ENCODE assay signal across 8 cellular contexts in genomic region chr19:18150776-18151624, GRCh38. TPM values are rescaled to one million over a fixed set of nuclear protein-coding genes. Genes with fewer than 3 reads are reported as not detected.
DNase-seq lines count a peak whose midpoint lies in the region; ATAC-seq, FAIRE-seq and TF ChIP-seq lines count a peak whose summit lies in the region.

No MANE protein-coding gene starts in this region.

- H2AFZ ChIP-seq in MM.1S (ENCODE audit: low read length), result no peak overlapping the region

- no peak overlapping the region for H3K9ac ChIP-seq in MM.1S (ENCODE audit: low read length)

- H4K20me1 ChIP-seq in MM.1S (ENCODE audit: insufficient read depth, low read length), result no peaks in the 10 kb centered on the region

- no peaks in the 10 kb centered on the region for H3K27me3 ChIP-seq in CD8-positive, alpha-beta memory T cell (ENCODE audit: insufficient read depth, low read length, poor library complexity, severe bottlenecking)
- H3K27me3 ChIP-seq in MM.1S (replicated peaks; ENCODE audit: insufficient read depth, low read length) (no peaks in the 10 kb centered on the region), bronchial epithelial cell (ENCODE audit: control insufficient read depth, insufficient read depth, low read length) (no peaks in the 10 kb centered on the region)
- H3K27me3 ChIP-seq in naive thymus-derived CD4-positive, alpha-beta T cell (ENCODE audit: control insufficient read depth in 2 of 2, insufficient read depth in 2 of 2, low read length in 2 of 2), result no peaks in the 10 kb centered on the region

- peak overlapping the region; percentile 83; the same call in 1 of the 2 replicates for H3K4me2 ChIP-seq in MM.1S (ENCODE audit: low read depth, low read length)

- H3K4me1 Mint-ChIP-seq in CD8-positive, alpha-beta memory T cell, result peaks cover 24 to 32% (median 31%) of the 10 kb centered on the region in 3 donors
- H3K4me1 Mint-ChIP-seq in naive thymus-derived CD4-positive, alpha-beta T cell, result peaks cover 15 to 26% (median 20%) of the 10 kb centered on the region in 7 donors

- ATAC-seq in naive thymus-derived CD4-positive, alpha-beta T cell, result no peak
- ATAC-seq in GM19452 (IDR thresholded peaks at IDR 0.05; ENCODE audit: unreplicated experiment) (no peak), HG03175 (IDR thresholded peaks at IDR 0.05; ENCODE audit: unreplicated experiment) (no peak)

- no peak overlapping the region for H3K27ac ChIP-seq in CD8-positive, alpha-beta memory T cell (ENCODE audit: low read depth, low read length)
- H3K27ac ChIP-seq in MM.1S (ENCODE audit: low read length), result no peak overlapping the region
- peak overlapping the region; percentile 88 for H3K27ac ChIP-seq in naive thymus-derived CD4-positive, alpha-beta T cell (ENCODE audit: low read depth, low read length)

- H3K4me3 ChIP-seq in CD8-positive, alpha-beta memory T cell (ENCODE audit: low read length), result no peak overlapping the region
- H3K4me3 ChIP-seq in MM.1S (ENCODE audit: low read length), result no peak overlapping the region
- H3K4me3 ChIP-seq in bronchial epithelial cell (ENCODE audit: low read depth, low read length), result no peak overlapping the region
- no peak overlapping the region for H3K4me3 ChIP-seq in naive thymus-derived CD4-positive, alpha-beta T cell (ENCODE audit: low read length)

- H3K4me1 ChIP-seq in CD8-positive, alpha-beta memory T cell (ENCODE audit: insufficient read depth, low read length), result peaks cover 21% of the 10 kb centered on the region
- 0 out of 2 replicates have a peak, but pooled peaks cover 6% of the 10 kb centered on the region for H3K4me1 ChIP-seq in MM.1S (ENCODE audit: low read length)
- H3K4me1 ChIP-seq in naive thymus-derived CD4-positive, alpha-beta T cell (ENCODE audit: control insufficient read depth in 2 of 2, insufficient read depth in 2 of 2, low read length in 2 of 2), result peaks cover 16 to 20% of the 10 kb centered on the region in 2 donors

- H3K27me3 Mint-ChIP-seq in CD8-positive, alpha-beta memory T cell, result no peaks in the 10 kb centered on the region
- no peaks in the 10 kb centered on the region for H3K27me3 Mint-ChIP-seq in naive thymus-derived CD4-positive, alpha-beta T cell

- peaks cover 0 to 38% (median 5%) of the 10 kb centered on the region in 3 donors for H3K36me3 Mint-ChIP-seq in CD8-positive, alpha-beta memory T cell
- H3K36me3 Mint-ChIP-seq in naive thymus-derived CD4-positive, alpha-beta T cell, result peaks cover 5 to 13% (median 6%) of the 10 kb centered on the region in 5 donors

- no peak for DNase-seq in CD8-positive, alpha-beta memory T cell
- DNase-seq in MM.1S (no peak), bronchial epithelial cell (ENCODE audit: low read depth) (no peak), HEK293T (ENCODE audit: extremely low spot score) (no peak), NCI-H526 treated with DMSO at 0.1 percent for 48 hours (lab: John Stamatoyannopoulos, UW) (no peak)
- no peak for DNase-seq in naive thymus-derived CD4-positive, alpha-beta T cell

- H3K9me3 Mint-ChIP-seq in CD8-positive, alpha-beta memory T cell, result no peaks in the 10 kb centered on the region
- peaks cover 0 to 2% (median 0%) of the 10 kb centered on the region in 11 donors for H3K9me3 Mint-ChIP-seq in naive thymus-derived CD4-positive, alpha-beta T cell

- POLR2A ChIA-PET in CD8-positive, alpha-beta memory T cell (lab: Charles Lee), result interaction anchor here (1.0 to 2.2 kb wide), 4 partner anchors 10 to 142 kb away, joined by 3 to 20 read pairs (median 6); no protein-coding TSS in a partner anchor
- POLR2A ChIA-PET in naive thymus-derived CD4-positive, alpha-beta T cell (lab: Charles Lee), result interaction anchor here (0.6 to 2.6 kb wide), 17 partner anchors 9 to 980 kb away, joined by 3 to 37 read pairs (median 4); partner anchors contain the start of genes IL12RB1, RAB3A and RPL18A
- POLR2A ChIA-PET in HEK293T (lab: Yijun Ruan, JAX), result interaction anchor here (1.1 to 2.6 kb wide), 10 partner anchors 9 to 291 kb away, joined by 3 to 11 read pairs (median 4); partner anchors contain the start of genes JUND, MPV17L2 and RPL18A

- H3K9me3 ChIP-seq in CD8-positive, alpha-beta memory T cell (ENCODE audit: low read length), result no peaks in the 10 kb centered on the region
- H3K9me3 ChIP-seq in MM.1S (replicated peaks; ENCODE audit: insufficient read depth, low read length), result no peaks in the 10 kb centered on the region
- no peaks in the 10 kb centered on the region for H3K9me3 ChIP-seq in naive thymus-derived CD4-positive, alpha-beta T cell (ENCODE audit: control insufficient read depth in 2 of 3, low read length in 3 of 3)

- H3F3A ChIP-seq in MM.1S (ENCODE audit: insufficient read depth, low read length), result peaks cover 12% of the 10 kb centered on the region

- CTCF ChIA-PET in CD8-positive, alpha-beta memory T cell (lab: Charles Lee), result interaction anchor here (0.8 to 2.7 kb wide), 14 partner anchors 8 to 153 kb away, joined by 3 to 22 read pairs (median 4); partner anchors contain the start of genes ARRDC2 and RAB3A
- CTCF ChIA-PET in naive thymus-derived CD4-positive, alpha-beta T cell (lab: Charles Lee), result interaction anchor here (0.5 to 3.0 kb wide), 9 partner anchors 9 to 155 kb away, joined by 3 to 25 read pairs (median 4); no protein-coding TSS in a partner anchor
- CTCF ChIA-PET in HEK293T (lab: Yijun Ruan, JAX), result interaction anchor here (0.6 to 1.5 kb wide), 6 partner anchors 10 to 1443 kb away, joined by 3 to 12 read pairs (median 3); no protein-coding TSS in a partner anchor

- no peak for TF ChIP-seq CTCF in MM.1S (IDR thresholded peaks at IDR 0.05; ENCODE audit: low read length)
- no peak for TF ChIP-seq CTCF in bronchial epithelial cell (IDR thresholded peaks at IDR 0.05; ENCODE audit: insufficient read depth, low read length, severe bottlenecking)

- H3K36me3 ChIP-seq in CD8-positive, alpha-beta memory T cell (ENCODE audit: insufficient read depth, low read length), result peaks cover 9% of the 10 kb centered on the region
- H3K36me3 ChIP-seq in MM.1S (replicated peaks; ENCODE audit: insufficient read depth, low read length), result no peaks in the 10 kb centered on the region
- H3K36me3 ChIP-seq in bronchial epithelial cell (ENCODE audit: control insufficient read depth, insufficient read depth, low read length), result no peaks in the 10 kb centered on the region
- H3K36me3 ChIP-seq in naive thymus-derived CD4-positive, alpha-beta T cell (ENCODE audit: control insufficient read depth in 2 of 3, insufficient read depth in 3 of 3, low read length in 3 of 3), result peaks cover 0 to 32% (median 4%) of the 10 kb centered on the region in 3 experiments

- H3K4me3 Mint-ChIP-seq in CD8-positive, alpha-beta memory T cell, result peak overlapping the region; percentile 41 to 92 (median 87)
- peak overlapping the region in 9 of 10 donors; percentile 81 to 95 (median 88) for H3K4me3 Mint-ChIP-seq in naive thymus-derived CD4-positive, alpha-beta T cell

- FAIRE-seq in bronchial epithelial cell (lab: Jason Lieb, UNC), result peak; percentile 52

- H3K27ac Mint-ChIP-seq in CD8-positive, alpha-beta memory T cell, result peak overlapping the region; percentile 39 to 98 (median 94)
- peak overlapping the region in 8 of 9 donors; percentile 41 to 97 (median 95) for H3K27ac Mint-ChIP-seq in naive thymus-derived CD4-positive, alpha-beta T cell

- no peaks in the 10 kb centered on the region for H3K9me2 ChIP-seq in MM.1S (replicated peaks; ENCODE audit: insufficient read depth, low read length)

- H3K79me2 ChIP-seq in MM.1S (ENCODE audit: low read length), result peaks cover 14% of the 10 kb centered on the region; the same call in 1 of the 2 replicates

- intact Hi-C loops in naive thymus-derived CD4-positive, alpha-beta T cell (cut with micrococcal nuclease), result loop anchor here (5.0 to 10.0 kb wide), 2 partner anchors 89 to 216 kb away; partner anchors contain the start of gene CCDC124 (in 1 of the 2)

TF ChIP-seq in HEK293T, 16 proteins besides CTCF, POLR2A, EP300 and RAD21:
- TF ChIP-seq HDGF (IDR thresholded peaks at IDR 0.05; ENCODE audit: borderline replicate concordance) (no peak), FOXM1 (IDR thresholded peaks at IDR 0.05; ENCODE audit: borderline replicate concordance) (no peak), ZNF384 (IDR thresholded peaks at IDR 0.05) (no peak), CTBP1 (IDR thresholded peaks at IDR 0.05; ENCODE audit: borderline replicate concordance) (no peak), ELF4 (IDR thresholded peaks at IDR 0.05) (no peak)
TF ChIP-seq in HEK293T: peak in this region for 0.

RNA-seq across cellular contexts. Expression of gene PIK3R2, which starts 2.0 kb away (rescaled TPM):
- 10 to 100 TPM; 17.7 to 17.9 TPM for total RNA-seq in CD8-positive, alpha-beta memory T cell
- polyA plus RNA-seq in CD8-positive, alpha-beta memory T cell, result 5.7 TPM
- total RNA-seq in bronchial epithelial cell, result 2.6 and 4.0 TPM in 2 replicates
- total RNA-seq in naive thymus-derived CD4-positive, alpha-beta T cell, result 10 to 100 TPM; 12.3 to 24.6 (median 16.4) TPM
- polyA plus RNA-seq in naive thymus-derived CD4-positive, alpha-beta T cell, result 1 to 10 TPM; 2.2 to 5.1 TPM

RNA-seq across cellular contexts. Expression of gene IFI30, which starts 22.6 kb away (rescaled TPM):
- total RNA-seq in CD8-positive, alpha-beta memory T cell, result 10 to 100 TPM; 33.3 to 34.5 TPM
- 10.9 TPM for polyA plus RNA-seq in CD8-positive, alpha-beta memory T cell
- 17.6 and 20.6 TPM in 2 replicates for total RNA-seq in bronchial epithelial cell
- 100 to 1,000 TPM in 2 of 5 experiments, 10 to 100 TPM in 3; 51.3 to 514 (median 59.5) TPM for total RNA-seq in naive thymus-derived CD4-positive, alpha-beta T cell
- polyA plus RNA-seq in naive thymus-derived CD4-positive, alpha-beta T cell, result 1 to 10 TPM; 6.7 to 7.6 TPM

RNA-seq across cellular contexts. Expression of gene MPV17L2, which starts 42.0 kb away (rescaled TPM):
- total RNA-seq in CD8-positive, alpha-beta memory T cell, result 10 to 100 TPM; 24.2 to 24.6 TPM
- polyA plus RNA-seq in CD8-positive, alpha-beta memory T cell, result 12.6 TPM
- total RNA-seq in bronchial epithelial cell, result 8.7 and 9.5 TPM in 2 replicates
- 1 to 10 TPM; 4.8 to 9.4 (median 6.7) TPM for total RNA-seq in naive thymus-derived CD4-positive, alpha-beta T cell
- polyA plus RNA-seq in naive thymus-derived CD4-positive, alpha-beta T cell, result 10 to 100 TPM in 1 of 2 donors, 1 to 10 TPM in 1; 7.0 to 15.5 TPM

RNA-seq across cellular contexts. Expression of gene RAB3A, which starts 52.8 kb away (rescaled TPM):
- 1 to 10 TPM; 2.9 to 3.8 TPM for total RNA-seq in CD8-positive, alpha-beta memory T cell
- polyA plus RNA-seq in CD8-positive, alpha-beta memory T cell, result 0.59 TPM
- total RNA-seq in bronchial epithelial cell, result 0.53 and 1.0 TPM in 2 replicates
- 10 to 100 TPM in 2 of 5 experiments, 1 to 10 TPM in 3; 5.7 to 16.7 (median 8.8) TPM for total RNA-seq in naive thymus-derived CD4-positive, alpha-beta T cell
- polyA plus RNA-seq in naive thymus-derived CD4-positive, alpha-beta T cell, result 1 to 10 TPM; 1.9 to 3.3 TPM

RNA-seq across cellular contexts. Expression of gene MAST3, which starts 53.4 kb away (rescaled TPM):
- 10 to 100 TPM; 15.0 to 15.9 TPM for total RNA-seq in CD8-positive, alpha-beta memory T cell
- 18.6 TPM for polyA plus RNA-seq in CD8-positive, alpha-beta memory T cell
- 0.79 and 2.2 TPM in 2 replicates for total RNA-seq in bronchial epithelial cell
- total RNA-seq in naive thymus-derived CD4-positive, alpha-beta T cell, result 10 to 100 TPM; 36.0 to 58.7 (median 50.6) TPM
- polyA plus RNA-seq in naive thymus-derived CD4-positive, alpha-beta T cell, result 10 to 100 TPM; 10.2 to 20.3 TPM
